Comparison of ENCODE assay signal across 24 cellular contexts in genomic region chr22:49672013-49672516, GRCh38.
DNase-seq lines count a peak whose midpoint lies in the region; ATAC-seq and TF ChIP-seq lines count a peak whose summit lies in the region.
"Had no signal": no experiment of that assay in that cellular context is flagged by ENCODE, and none has a peak within 500 bp of the region (broad histone marks: within the 10 kb centered on the region; RNA-seq: fewer than 3 reads in every experiment).

No MANE protein-coding gene starts in this region.

- H3K36me3 Mint-ChIP-seq in CD4-positive, alpha-beta memory T cell: no peaks in the 10 kb centered on the region
- H3K36me3 Mint-ChIP-seq in nephron (ENCODE audit: low read depth): no peaks in the 10 kb centered on the region
- H3K36me3 Mint-ChIP-seq: activated naive CD4-positive, alpha-beta T cell treated with anti-CD3 and anti-CD28 coated beads, Interleukin-2, amount 10 ng/mL, durations not matched to agents 7 days and 5 days had no signal

- intact Hi-C loops in CD4-positive, alpha-beta memory T cell (cut with micrococcal nuclease): no loop called here
- intact Hi-C loops in mammary epithelial cell (cut with micrococcal nuclease): no loop called here

- peaks cover 11% of the 10 kb centered on the region for H3K4me1 ChIP-seq in CD4-positive, alpha-beta memory T cell (ENCODE audit: insufficient read depth, low read length)
- peaks cover 4 to 6% of the 10 kb centered on the region in 2 experiments for H3K4me1 ChIP-seq in trophoblast cell (ENCODE audit: control insufficient read depth in 1 of 2, insufficient read depth in 2 of 2, low read length in 2 of 2)
- no peaks in the 10 kb centered on the region for H3K4me1 ChIP-seq in mammary epithelial cell (ENCODE audit: insufficient read depth, low read length)
- H3K4me1 ChIP-seq: ascending aorta, gastrocnemius medialis had no signal

- H3K27ac ChIP-seq in CD4-positive, alpha-beta memory T cell (ENCODE audit: low read depth, low read length): no peak overlapping the region
- H3K27ac ChIP-seq in coronary artery: no peak overlapping the region
- H3K27ac ChIP-seq in trophoblast cell (ENCODE audit: low read depth, low read length): no peak overlapping the region
- no peak overlapping the region for H3K27ac ChIP-seq in mammary epithelial cell (ENCODE audit: insufficient read depth, low read depth, low read length)
- H3K27ac ChIP-seq: ascending aorta, gastrocnemius medialis had no signal

- H2AFZ ChIP-seq in trophoblast cell (ENCODE audit: insufficient read depth, low read length, poor library complexity) (no peak overlapping the region), mammary epithelial cell (ENCODE audit: low read depth, low read length) (no peak overlapping the region)

- no peak overlapping the region for H3K9ac ChIP-seq in trophoblast cell (ENCODE audit: low read length)
- H3K9ac ChIP-seq in mammary epithelial cell (ENCODE audit: insufficient read depth, low read length): no peak overlapping the region

- peak overlapping the region in 6 of 8 donors; percentile 71 to 84 (median 76) for H3K4me3 Mint-ChIP-seq in CD4-positive, alpha-beta memory T cell
- peak overlapping the region; percentile 65 to 75 (median 71) for H3K4me3 Mint-ChIP-seq in nephron

- H2BK12ac ChIP-seq in trophoblast cell (ENCODE audit: low read length): no peak overlapping the region

- H2BK5ac ChIP-seq in trophoblast cell (ENCODE audit: low read depth, low read length, poor library complexity): no peak overlapping the region

- no peaks in the 10 kb centered on the region for H3K79me1 ChIP-seq in trophoblast cell (ENCODE audit: low read length)

- no peak overlapping the region for H3K4me3 ChIP-seq in CD4-positive, alpha-beta memory T cell (ENCODE audit: low read length in 2 of 2)
- H3K4me3 ChIP-seq in H7 (ENCODE audit: insufficient read depth, low read depth, low read length) (no peak overlapping the region), coronary artery (no peak overlapping the region), trophoblast cell (ENCODE audit: low read depth, low read length) (no peak overlapping the region), mammary epithelial cell (replicated peaks in 1 of 3; ENCODE audit: insufficient read depth in 1 of 3, low read depth in 2 of 3, low read length in 3 of 3) (no peak overlapping the region)
- H3K4me3 ChIP-seq: ascending aorta, gastrocnemius medialis had no signal

- dilution Hi-C loops in mammary epithelial cell (cut with HindIII; ENCODE audit: low sequenced_read_pairs): no loop called here

- H3K4ac ChIP-seq in trophoblast cell (ENCODE audit: low read depth, low read length): no peak overlapping the region

- no peak overlapping the region for H4K8ac ChIP-seq in trophoblast cell (ENCODE audit: low read depth, low read length)

- no peak overlapping the region for H2AK5ac ChIP-seq in trophoblast cell (ENCODE audit: low read length)

- TF ChIP-seq CTCF in coronary artery (IDR thresholded peaks at IDR 0.05) (no peak), nephron (IDR thresholded peaks at IDR 0.05; ENCODE audit: unreplicated experiment in 3 of 3) (no peak), mammary epithelial cell (conservative IDR thresholded peaks at IDR 0.05 in 1 of 2, IDR thresholded peaks at IDR 0.05 in 1 of 2; ENCODE audit: extremely low read depth in 1 of 2, insufficient read depth in 1 of 2, low read depth in 1 of 2, low read length in 2 of 2) (no peak)

- H4K91ac ChIP-seq in trophoblast cell (ENCODE audit: low read depth, low read length): no peak overlapping the region

- no peak overlapping the region for H2BK120ac ChIP-seq in trophoblast cell (ENCODE audit: insufficient read depth, low read length, poor library complexity)

- in situ Hi-C loops in mammary epithelial cell (cut with MboI; ENCODE audit: low sequenced_read_pairs in 2 of 2): no loop called here

- H3K79me2 ChIP-seq in trophoblast cell (ENCODE audit: control insufficient read depth, insufficient read depth, low read length, poor library complexity): no peaks in the 10 kb centered on the region
- H3K79me2 ChIP-seq in mammary epithelial cell (ENCODE audit: insufficient read depth, low read length): no peaks in the 10 kb centered on the region

- DNase-seq in CD4-positive, alpha-beta memory T cell: no peak
- DNase-seq in H7 (peak; percentile 54), coronary artery (ENCODE audit: low spot score) (peak; percentile 49), trophoblast cell (no peak), mammary epithelial cell (no peak)
- DNase-seq: activated CD4-positive, alpha-beta T cell treated with anti-CD3 and anti-CD28 coated beads for 4 hours; activated naive CD4-positive, alpha-beta T cell treated with anti-CD3 and anti-CD28 coated beads, Interleukin-2, amount 10 ng/mL, durations not matched to agents 7 days and 5 days; AML-193; Calu3; effector CD4-positive, alpha-beta T cell; gastrocnemius medialis; hypothalamus; mesenchymal stem cell; NCI-H1417; NCI-H2107; NCI-H748 treated with DMSO at 0.1 percent for 48 hours; OCI-M1; Right ventricle myocardium superior; small intestine had no signal

- CTCF ChIA-PET in CD4-positive, alpha-beta memory T cell (lab: Charles Lee; ENCODE audit: partially characterized antibody): no interaction called here
- CTCF ChIA-PET in mammary epithelial cell (lab: Charles Lee; ENCODE audit: low non-redundant PET): no interaction called here

- H3K23ac ChIP-seq in trophoblast cell (ENCODE audit: low read length): no peak overlapping the region

- H3K27me3 ChIP-seq in CD4-positive, alpha-beta memory T cell (ENCODE audit: insufficient read depth, low read length): peaks cover 11% of the 10 kb centered on the region
- H3K27me3 ChIP-seq in H7 (ENCODE audit: control insufficient read depth, insufficient read depth, low read length) (peaks cover 29% of the 10 kb centered on the region), trophoblast cell (ENCODE audit: insufficient read depth, low read length) (peaks cover 35% of the 10 kb centered on the region), mammary epithelial cell (ENCODE audit: insufficient read depth, low read length) (peaks cover 2% of the 10 kb centered on the region)

- BruUV-seq in mammary epithelial cell (replicated peaks; lab: Mats Ljungman, UMichigan): no TSS peak

- ATAC-seq in HG03460 (IDR thresholded peaks at IDR 0.05; ENCODE audit: unreplicated experiment): no peak
- ATAC-seq: esophagus mucosa, gastrocnemius medialis had no signal

- H4K20me1 ChIP-seq in mammary epithelial cell (ENCODE audit: insufficient read depth, low read length): no peaks in the 10 kb centered on the region

- H3K36me3 ChIP-seq in CD4-positive, alpha-beta memory T cell (ENCODE audit: insufficient read depth, low read length): no peaks in the 10 kb centered on the region
- no peaks in the 10 kb centered on the region for H3K36me3 ChIP-seq in H7 (replicated peaks; ENCODE audit: control insufficient read depth, insufficient read depth, low read length)
- no peaks in the 10 kb centered on the region for H3K36me3 ChIP-seq in trophoblast cell (ENCODE audit: control insufficient read depth in 1 of 2, insufficient read depth in 2 of 2, low read length in 2 of 2)
- H3K36me3 ChIP-seq in mammary epithelial cell (ENCODE audit: insufficient read depth, low read length): no peaks in the 10 kb centered on the region
- H3K36me3 ChIP-seq: ascending aorta, gastrocnemius medialis had no signal

- H3K4me2 ChIP-seq in trophoblast cell (ENCODE audit: low read length) (no peak overlapping the region), mammary epithelial cell (ENCODE audit: insufficient read depth, low read depth, low read length) (no peak overlapping the region)

- H3K18ac ChIP-seq in trophoblast cell (ENCODE audit: low read length): no peak overlapping the region

- no peak overlapping the region for H3K27ac Mint-ChIP-seq in CD4-positive, alpha-beta memory T cell
- no peak overlapping the region for H3K27ac Mint-ChIP-seq in nephron
- H3K27ac Mint-ChIP-seq: activated naive CD4-positive, alpha-beta T cell treated with anti-CD3 and anti-CD28 coated beads, Interleukin-2, amount 10 ng/mL, durations not matched to agents 7 days and 5 days had no signal

- no peaks in the 10 kb centered on the region for H3K9me3 Mint-ChIP-seq in CD4-positive, alpha-beta memory T cell
- peaks cover 2% of the 10 kb centered on the region for H3K9me3 Mint-ChIP-seq in nephron
- H3K9me3 Mint-ChIP-seq: activated naive CD4-positive, alpha-beta T cell treated with anti-CD3 and anti-CD28 coated beads, Interleukin-2, amount 10 ng/mL, durations not matched to agents 7 days and 5 days; central memory CD8-positive, alpha-beta T cell had no signal

- H4K12ac ChIP-seq in trophoblast cell (ENCODE audit: low read depth, low read length): no peak overlapping the region

- no peak overlapping the region for H3K14ac ChIP-seq in trophoblast cell (ENCODE audit: low read length)

- POLR2A ChIA-PET in CD4-positive, alpha-beta memory T cell (lab: Charles Lee; ENCODE audit: partially characterized antibody): no interaction called here

- no peaks in the 10 kb centered on the region for H3K9me3 ChIP-seq in CD4-positive, alpha-beta memory T cell (ENCODE audit: control insufficient read depth in 1 of 2, low read length in 2 of 2)
- H3K9me3 ChIP-seq in trophoblast cell (ENCODE audit: insufficient read depth, low read depth, low read length): peaks cover 6% of the 10 kb centered on the region
- H3K9me3 ChIP-seq in mammary epithelial cell (replicated peaks; ENCODE audit: insufficient read depth, low read length): peaks cover 9% of the 10 kb centered on the region
- H3K9me3 ChIP-seq: ascending aorta, gastrocnemius medialis had no signal

- no CpG with 5 or more reads among the region's 17 CpGs for WGBS in trophoblast cell (ENCODE audit: extremely low coverage, insufficient coverage, insufficient read length)
- WGBS in mammary epithelial cell (ENCODE audit: low coverage, missing lambda C conversion rate): 8% methylated on average over 6 of the region's 17 CpGs

- H3K27me3 Mint-ChIP-seq in CD4-positive, alpha-beta memory T cell: peaks cover 11 to 20% of the 10 kb centered on the region in 2 donors
- peaks cover 80% of the 10 kb centered on the region for H3K27me3 Mint-ChIP-seq in nephron (ENCODE audit: low read depth)

- H3K4me1 Mint-ChIP-seq in CD4-positive, alpha-beta memory T cell: peaks cover 9 to 26% (median 16%) of the 10 kb centered on the region in 4 donors
- peaks cover 12% of the 10 kb centered on the region for H3K4me1 Mint-ChIP-seq in nephron

Comparison
In these comparisons a context has a peak if more than half of its experiments do, and no peak if none do; other contexts are left out.
1. DNase-seq: peak in H7 (single experiment) and coronary artery (single experiment); none in CD4-positive, alpha-beta memory T cell (0 of 5), trophoblast cell (0 of 2) and mammary epithelial cell (single experiment).